Comparison of ENCODE assay signal across 8 cellular contexts in the genomic region with DNA sequence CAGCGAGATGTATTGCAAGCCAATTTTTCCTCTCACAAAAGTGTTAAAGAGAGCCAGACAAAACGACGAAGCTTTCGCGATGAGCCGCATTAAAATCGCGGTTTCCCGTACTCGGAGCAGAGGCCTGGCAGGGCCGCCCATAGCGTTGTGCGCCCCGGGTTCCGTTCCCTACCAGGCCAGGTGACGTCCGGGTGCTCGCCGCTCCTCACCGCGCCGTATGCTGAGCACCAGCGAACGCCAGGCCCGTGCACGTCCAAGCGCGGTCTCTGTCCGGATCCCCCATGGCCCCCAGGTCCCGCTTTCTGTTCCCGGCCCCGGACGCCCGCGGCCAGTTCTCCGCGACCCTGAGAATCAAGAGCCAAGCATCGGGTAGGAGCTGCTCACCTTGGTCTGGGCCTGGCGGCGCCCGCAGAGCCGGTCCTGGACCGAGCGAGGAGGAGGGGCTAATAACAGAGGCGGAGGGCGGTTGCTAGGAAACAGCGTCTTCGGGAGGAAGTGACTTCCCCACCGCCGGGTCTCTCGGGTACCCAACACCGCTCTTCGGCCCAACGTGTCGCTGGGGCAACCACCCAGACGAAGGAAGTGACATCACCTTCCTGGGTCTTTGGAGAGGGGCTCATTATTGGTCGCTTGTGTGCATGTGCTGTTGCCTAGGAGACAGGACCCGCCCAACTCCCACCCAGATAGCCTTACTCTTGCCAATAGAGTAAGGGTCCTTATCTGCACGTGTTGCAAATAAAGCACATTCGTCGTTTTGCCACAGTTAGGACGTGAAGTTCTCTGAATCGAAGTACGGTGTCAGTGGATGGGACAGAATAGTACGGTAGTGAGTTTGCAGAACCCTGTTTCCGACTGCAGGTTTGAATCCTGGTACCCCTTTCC. TPM values are rescaled to one million over a fixed set of nuclear protein-coding genes. Genes with fewer than 3 reads are reported as not detected.
A peak's percentile ranks its signal among the peaks of the same experiment; 100 is the strongest.
DNase-seq lines count a peak whose midpoint lies in the region; ATAC-seq and TF ChIP-seq lines count a peak whose summit lies in the region.

A gene (minus strand): TSS at position 579 of the 882 bp plus-strand sequence. CDS start 1,115 bp downstream, outside the sequence.

- POLR2A ChIA-PET in AG04449 (lab: Yijun Ruan, JAX): no interaction called here

- H3K27me3 ChIP-seq in endodermal cell (ENCODE audit: control insufficient read depth, insufficient read depth, low read length, poor library complexity, severe bottlenecking): peaks cover 28% of the 10 kb centered on the region

- peak; percentile 52 for TF ChIP-seq POLR2A in GM18951 (IDR thresholded peaks at IDR 0.05; ENCODE audit: extremely low read depth, insufficient read depth, insufficient read length)

- H3K9ac ChIP-seq in endodermal cell (ENCODE audit: extremely low read depth, low read length, poor library complexity, severe bottlenecking): peak within 1 kb of the TSS; percentile 29

- H3K4me3 Mint-ChIP-seq in activated CD8-positive, alpha-beta memory T cell treated with anti-CD3 and anti-CD28 coated beads, Interleukin-2, amount 10 ng/mL, durations not matched to agents 7 days and 5 days: peak within 1 kb of the TSS; percentile 81
- H3K4me3 Mint-ChIP-seq in endodermal cell (peak within 1 kb of the TSS; percentile 82), mesothelial cell of epicardium (peak within 1 kb of the TSS; percentile 87)

- peak within 1 kb of the TSS; percentile 7 for H3K27ac ChIP-seq in endodermal cell (ENCODE audit: low read depth, low read length)

- peaks cover 16% of the 10 kb centered on the region for H3K4me1 Mint-ChIP-seq in activated CD8-positive, alpha-beta memory T cell treated with anti-CD3 and anti-CD28 coated beads, Interleukin-2, amount 10 ng/mL, durations not matched to agents 7 days and 5 days
- H3K4me1 Mint-ChIP-seq in endodermal cell (peaks cover 7% of the 10 kb centered on the region), mesothelial cell of epicardium (peaks cover 15% of the 10 kb centered on the region)

- H3K27me3 Mint-ChIP-seq in activated CD8-positive, alpha-beta memory T cell treated with anti-CD3 and anti-CD28 coated beads, Interleukin-2, amount 10 ng/mL, durations not matched to agents 7 days and 5 days: no peaks in the 10 kb centered on the region
- H3K27me3 Mint-ChIP-seq in endodermal cell (ENCODE audit: insufficient read depth) (peaks cover 23% of the 10 kb centered on the region), mesothelial cell of epicardium (ENCODE audit: low read depth) (peaks cover 10% of the 10 kb centered on the region)

- no peaks in the 10 kb centered on the region for H3K4me1 ChIP-seq in endodermal cell (ENCODE audit: control insufficient read depth, insufficient read depth, low read length)

- WGBS in endodermal cell (ENCODE audit: insufficient coverage in 1 of 2, insufficient read length in 1 of 2), 2 experiments: 7 to 17% methylated on average over 28 to 66 of the region's 66 CpGs

- TF ChIP-seq CTCF in AG04449 (IDR thresholded peaks at IDR 0.05; ENCODE audit: insufficient read depth, low read length, missing control alignments): no peak
- TF ChIP-seq CTCF in endodermal cell (conservative IDR thresholded peaks at IDR 0.05): no peak
- no peak for TF ChIP-seq CTCF in mesothelial cell of epicardium (IDR thresholded peaks at IDR 0.05; ENCODE audit: unreplicated experiment)

- in situ Hi-C loops in GM18951 (cut with MboI; ENCODE audit: low sequenced_read_pairs, unreplicated experiment): no loop called here

- no peaks in the 10 kb centered on the region for H3K9me3 ChIP-seq in endodermal cell (ENCODE audit: control insufficient read depth, low read length)

- H3K27ac Mint-ChIP-seq in activated CD8-positive, alpha-beta memory T cell treated with anti-CD3 and anti-CD28 coated beads, Interleukin-2, amount 10 ng/mL, durations not matched to agents 7 days and 5 days: peak within 1 kb of the TSS; percentile 85
- H3K27ac Mint-ChIP-seq in endodermal cell (peak within 1 kb of the TSS; percentile 89), mesothelial cell of epicardium (peak within 1 kb of the TSS; percentile 86)

- peak; percentile 97 for ATAC-seq in HG03159 (IDR thresholded peaks at IDR 0.05; ENCODE audit: unreplicated experiment)
- ATAC-seq in activated CD8-positive, alpha-beta memory T cell treated with anti-CD3 and anti-CD28 coated beads, Interleukin-2, amount 10 ng/mL, durations not matched to agents 7 days and 5 days: peak; percentile 93

- H3K9me3 Mint-ChIP-seq in activated CD8-positive, alpha-beta memory T cell treated with anti-CD3 and anti-CD28 coated beads, Interleukin-2, amount 10 ng/mL, durations not matched to agents 7 days and 5 days (ENCODE audit: low read depth): no peaks in the 10 kb centered on the region
- no peaks in the 10 kb centered on the region for H3K9me3 Mint-ChIP-seq in endodermal cell
- no peaks in the 10 kb centered on the region for H3K9me3 Mint-ChIP-seq in mesothelial cell of epicardium

- H3K4me3 ChIP-seq in AG04449 (ENCODE audit: low read depth, low read length): peak within 1 kb of the TSS; percentile 80
- H3K4me3 ChIP-seq in endodermal cell (ENCODE audit: low read length): peak within 1 kb of the TSS; percentile 81

- H3K36me3 Mint-ChIP-seq in activated CD8-positive, alpha-beta memory T cell treated with anti-CD3 and anti-CD28 coated beads, Interleukin-2, amount 10 ng/mL, durations not matched to agents 7 days and 5 days: peaks cover 3% of the 10 kb centered on the region
- H3K36me3 Mint-ChIP-seq in endodermal cell (ENCODE audit: low read depth): peaks cover 5% of the 10 kb centered on the region
- peaks cover 3% of the 10 kb centered on the region for H3K36me3 Mint-ChIP-seq in mesothelial cell of epicardium

- peaks cover 9% of the 10 kb centered on the region for H3K36me3 ChIP-seq in endodermal cell (ENCODE audit: control insufficient read depth, insufficient read depth, low read length)

- DNase-seq in AG04449 (ENCODE audit: low read depth, low spot score): peak; percentile 67
- peak; percentile 87 for DNase-seq in NCI-H510A treated with DMSO at 0.1 percent for 48 hours (lab: John Stamatoyannopoulos, UW)
- DNase-seq in activated CD8-positive, alpha-beta memory T cell treated with anti-CD3 and anti-CD28 coated beads, Interleukin-2, amount 10 ng/mL, durations not matched to agents 7 days and 5 days: peak; percentile 94
- DNase-seq in endodermal cell: peak; percentile 98
- DNase-seq in mesothelial cell of epicardium (ENCODE audit: low spot score in 2 of 2, unreplicated experiment in 2 of 2): peak; percentile 82 to 86
- peak; percentile 76 to 83 for DNase-seq in stimulated activated CD8-positive, alpha-beta memory T cell treated with anti-CD3 and anti-CD28 coated beads, Interleukin-15, amount 100 ng/mL, for 4 hours (ENCODE audit: low read depth in 2 of 2)

- CTCF ChIA-PET in AG04449 (lab: Yijun Ruan, JAX): interaction anchor here (1.0 to 7.2 kb wide), 3 partner anchors 9 to 823 kb away, joined by 3 to 52 read pairs (median 5); no protein-coding TSS in a partner anchor
- CTCF ChIA-PET in activated CD8-positive, alpha-beta memory T cell treated with anti-CD3 and anti-CD28 coated beads, Interleukin-2, amount 10 ng/mL, durations not matched to agents 7 days and 5 days (lab: Charles Lee): interaction anchor here (1.3 to 2.5 kb wide), 2 partner anchors 13 to 826 kb away, joined by 3 to 5 read pairs; a partner anchor contains a TSS

RNA-seq across cellular contexts. Expression of the gene that starts here (rescaled TPM):
- 1 to 10 TPM; 4.5 to 5.3 TPM for total RNA-seq in activated CD8-positive, alpha-beta memory T cell treated with anti-CD3 and anti-CD28 coated beads, Interleukin-2, amount 10 ng/mL, durations not matched to agents 7 days and 5 days
- 10 to 100 TPM; 26.4 to 39.0 TPM for total RNA-seq in endodermal cell
- polyA plus RNA-seq in endodermal cell (2013, experiment 1 of 2): 15.9 TPM
- polyA plus RNA-seq in endodermal cell (2013, experiment 2 of 2): 15.6 TPM
- 20.6 to 22.4 TPM (median 21.2 TPM) in 3 replicates for total RNA-seq in mesothelial cell of epicardium

Comparison
In these comparisons a context has a peak if more than half of its experiments do, and no peak if none do; other contexts are left out.
1. Peak in every context shown above with its lines: DNase-seq, ATAC-seq, H3K4me3 ChIP-seq and H3K27ac ChIP-seq.